10 cellular contexts compared by ENCODE assay signal in genomic region chr2:152486048-152486736, GRCh38.
DNase-seq lines count a peak whose midpoint lies in the region; ATAC-seq and TF ChIP-seq lines count a peak whose summit lies in the region.
"Had no signal": no experiment of that assay in that cellular context is flagged by ENCODE, and none has a peak within 500 bp of the region (broad histone marks: within the 10 kb centered on the region; RNA-seq: fewer than 3 reads in every experiment).

No MANE protein-coding gene starts in this region.

- POLR2A ChIA-PET in CD8-positive, alpha-beta memory T cell (lab: Charles Lee), result no interaction called here

- H3K4me1 Mint-ChIP-seq in CD14-positive monocyte, result peaks cover 31% of the 10 kb centered on the region
- peaks cover 65% of the 10 kb centered on the region for H3K4me1 Mint-ChIP-seq in neural crest cell
- no peaks in the 10 kb centered on the region for H3K4me1 Mint-ChIP-seq in CD8-positive, alpha-beta memory T cell

- peak overlapping the region; percentile 16 for H3K27ac ChIP-seq in left ventricle myocardium inferior (replicated peaks)
- no peak overlapping the region for H3K27ac ChIP-seq in CD8-positive, alpha-beta memory T cell (ENCODE audit: low read depth, low read length)
- no peak overlapping the region for H3K27ac ChIP-seq in ascending aorta

- DNase-seq in CD14-positive monocyte (ENCODE audit: low spot score) (no peak), SK-MEL-5 (ENCODE audit: low read depth, low spot score) (peak; percentile 83), left ventricle myocardium inferior (no peak), neural crest cell (ENCODE audit: low read depth, low spot score) (no peak), hypothalamus (lab: John Stamatoyannopoulos, UW) (no peak), ascending aorta (ENCODE audit: low spot score in 2 of 2) (no peak)
- DNase-seq in CD8-positive, alpha-beta memory T cell, result no peak
- DNase-seq: NCI-H446 treated with DMSO at 0.1 percent for 48 hours had no signal

- H3K27ac Mint-ChIP-seq in CD14-positive monocyte (peak overlapping the region; percentile 38 to 84 (median 79)), neural crest cell (ENCODE audit: unreplicated experiment) (peak overlapping the region; percentile 20)
- H3K27ac Mint-ChIP-seq in CD8-positive, alpha-beta memory T cell, result no peak overlapping the region
- H3K27ac Mint-ChIP-seq: T-helper 1 cell treated with Interleukin-12 subunit alpha and Interleukin-12 subunit beta and Interleukin-4 antibody, amounts not matched to agents 30 μg/mL and 1 μg/mL, for 36 hours had no signal

- no peaks in the 10 kb centered on the region for H3K27me3 ChIP-seq in left ventricle myocardium inferior (ENCODE audit: low read depth)
- no peaks in the 10 kb centered on the region for H3K27me3 ChIP-seq in CD8-positive, alpha-beta memory T cell (ENCODE audit: insufficient read depth, low read length, poor library complexity, severe bottlenecking)
- no peaks in the 10 kb centered on the region for H3K27me3 ChIP-seq in ascending aorta

- H3K36me3 ChIP-seq in left ventricle myocardium inferior (no peaks in the 10 kb centered on the region), ascending aorta (no peaks in the 10 kb centered on the region)
- H3K36me3 ChIP-seq in CD8-positive, alpha-beta memory T cell (ENCODE audit: insufficient read depth, low read length), result no peaks in the 10 kb centered on the region

- in situ Hi-C loops in SK-MEL-5 (cut with HindIII; ENCODE audit: low pct_unique_long_range_greater_than_20kb, low sequenced_read_pairs), result no loop called here

- H3K4me3 ChIP-seq in left ventricle myocardium inferior, result no peak overlapping the region
- no peak overlapping the region for H3K4me3 ChIP-seq in CD8-positive, alpha-beta memory T cell (ENCODE audit: low read length)
- no peak overlapping the region for H3K4me3 ChIP-seq in ascending aorta

- H3K4me3 Mint-ChIP-seq in CD14-positive monocyte (peak overlapping the region; percentile 8 to 61), neural crest cell (peak overlapping the region; percentile 3)
- no peak overlapping the region for H3K4me3 Mint-ChIP-seq in CD8-positive, alpha-beta memory T cell
- H3K4me3 Mint-ChIP-seq: T-helper 1 cell treated with Interleukin-12 subunit alpha and Interleukin-12 subunit beta and Interleukin-4 antibody, amounts not matched to agents 30 μg/mL and 1 μg/mL, for 36 hours had no signal

- H3K27me3 Mint-ChIP-seq in CD14-positive monocyte (ENCODE audit: low read depth in 3 of 3) (peaks cover 0 to 2% (median 0%) of the 10 kb centered on the region in 3 donors), neural crest cell (ENCODE audit: low read depth) (no peaks in the 10 kb centered on the region)
- H3K27me3 Mint-ChIP-seq in CD8-positive, alpha-beta memory T cell, result peaks cover 4 to 5% of the 10 kb centered on the region in 2 donors

- H3K36me3 Mint-ChIP-seq in CD14-positive monocyte (no peaks in the 10 kb centered on the region), neural crest cell (ENCODE audit: low read depth) (no peaks in the 10 kb centered on the region)
- no peaks in the 10 kb centered on the region for H3K36me3 Mint-ChIP-seq in CD8-positive, alpha-beta memory T cell

- H3K4me1 ChIP-seq in left ventricle myocardium inferior (peaks cover 27% of the 10 kb centered on the region), ascending aorta (peaks cover 0 to 10% of the 10 kb centered on the region in 2 donors)
- no peaks in the 10 kb centered on the region for H3K4me1 ChIP-seq in CD8-positive, alpha-beta memory T cell (ENCODE audit: insufficient read depth, low read length)

- intact Hi-C loops in CD14-positive monocyte (cut with micrococcal nuclease), result no loop called here
- intact Hi-C loops in left ventricle myocardium inferior (cut with micrococcal nuclease), result no loop called here
- intact Hi-C loops in ascending aorta (cut with DNase I), result no loop called here

- TF ChIP-seq CTCF in CD14-positive monocyte (IDR thresholded peaks at IDR 0.05) (no peak), left ventricle myocardium inferior (IDR thresholded peaks at IDR 0.05; ENCODE audit: borderline replicate concordance) (no peak), neural crest cell (conservative IDR thresholded peaks at IDR 0.05) (no peak), ascending aorta (IDR thresholded peaks at IDR 0.05) (no peak)

- H3K9me3 ChIP-seq in left ventricle myocardium inferior (replicated peaks) (no peaks in the 10 kb centered on the region), ascending aorta (no peaks in the 10 kb centered on the region)
- H3K9me3 ChIP-seq in CD8-positive, alpha-beta memory T cell (ENCODE audit: low read length), result no peaks in the 10 kb centered on the region

- ATAC-seq in GM18511 (IDR thresholded peaks at IDR 0.05; ENCODE audit: unreplicated experiment), result no peak

- CTCF ChIA-PET in CD8-positive, alpha-beta memory T cell (lab: Charles Lee), result no interaction called here

- H3K9me3 Mint-ChIP-seq in CD14-positive monocyte, result no peaks in the 10 kb centered on the region
- no peaks in the 10 kb centered on the region for H3K9me3 Mint-ChIP-seq in neural crest cell
- no peaks in the 10 kb centered on the region for H3K9me3 Mint-ChIP-seq in CD8-positive, alpha-beta memory T cell
- H3K9me3 Mint-ChIP-seq: T-helper 1 cell treated with Interleukin-12 subunit alpha and Interleukin-12 subunit beta and Interleukin-4 antibody, amounts not matched to agents 30 μg/mL and 1 μg/mL, for 36 hours had no signal

Comparison
In these comparisons a context has a peak if more than half of its experiments do, and no peak if none do; other contexts are left out.
1. H3K27ac Mint-ChIP-seq: peak in CD14-positive monocyte (7 of 7) and neural crest cell (single experiment); none in CD8-positive, alpha-beta memory T cell (0 of 8).
2. H3K4me3 Mint-ChIP-seq: peak in CD14-positive monocyte (2 of 2) and neural crest cell (single experiment); none in CD8-positive, alpha-beta memory T cell (0 of 7).